Comparison of ENCODE assay signal across 22 cellular contexts in the genomic region with DNA sequence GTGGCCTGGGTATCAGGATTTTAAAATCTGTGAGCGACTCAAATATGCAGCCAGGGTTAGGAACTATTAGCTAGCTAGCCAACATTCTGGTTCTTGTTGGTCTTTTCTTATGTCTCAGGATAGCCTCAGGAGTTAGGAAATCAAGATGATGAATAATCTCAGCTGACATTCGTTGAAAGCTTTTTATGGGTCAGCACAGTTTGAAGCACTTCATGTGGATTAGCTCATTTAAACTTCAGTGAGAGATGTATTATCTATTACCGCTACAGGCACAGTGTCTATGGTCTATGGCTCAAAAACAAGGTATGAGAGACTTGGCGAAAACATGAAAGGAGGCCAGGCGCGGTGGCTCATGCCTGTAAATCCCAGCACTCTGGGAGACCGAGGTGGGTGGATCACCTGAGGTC.
DNase-seq lines count a peak whose midpoint lies in the region; ATAC-seq and TF ChIP-seq lines count a peak whose summit lies in the region.
"Had no signal": no experiment of that assay in that cellular context is flagged by ENCODE, and none has a peak within 500 bp of the region (broad histone marks: within the 10 kb centered on the region; RNA-seq: fewer than 3 reads in every experiment).

No MANE protein-coding gene starts in this region.

- TF ChIP-seq CTCF in HFFc6 (IDR thresholded peaks at IDR 0.05): no peak
- TF ChIP-seq CTCF in mammary epithelial cell (conservative IDR thresholded peaks at IDR 0.05 in 1 of 2, IDR thresholded peaks at IDR 0.05 in 1 of 2; ENCODE audit: extremely low read depth in 1 of 2, insufficient read depth in 1 of 2, low read depth in 1 of 2, low read length in 2 of 2): no peak

- H2AFZ ChIP-seq in mammary epithelial cell (ENCODE audit: low read depth, low read length): no peak overlapping the region

- no peaks in the 10 kb centered on the region for H3K36me3 ChIP-seq in mammary epithelial cell (ENCODE audit: insufficient read depth, low read length)
- H3K36me3 ChIP-seq: esophagus muscularis mucosa, upper lobe of left lung had no signal

- no peaks in the 10 kb centered on the region for H4K20me1 ChIP-seq in mammary epithelial cell (ENCODE audit: insufficient read depth, low read length)

- H3K4me1 Mint-ChIP-seq in HFFc6 (ENCODE audit: low read depth): peaks cover 35% of the 10 kb centered on the region

- DNase-seq in AG08395 (ENCODE audit: low spot score) (peak; percentile 60), HFFc6 (peak; percentile 74), mammary epithelial cell (peak; percentile 69), islet precursor cell (peak; percentile 62), right cardiac atrium (no peak), NCI-H2196 treated with DMSO at 0.1 percent for 48 hours (lab: John Stamatoyannopoulos, UW; ENCODE audit: unreplicated experiment) (no peak), SIG-M5 treated with dmso at 0.1 percent for 504 hours (lab: John Stamatoyannopoulos, UW; ENCODE audit: unreplicated experiment) (no peak)
- DNase-seq in activated naive CD4-positive, alpha-beta T cell treated with anti-CD3 and anti-CD28 coated beads, Interleukin-2, amount 50 U/mL, for 16 hours: no peak
- DNase-seq: activated CD8-positive, alpha-beta T cell treated with anti-CD3 and anti-CD28 coated beads, Interleukin-2, amount 10 ng/mL, durations not matched to agents 7 days and 5 days; amygdala; GOT3; Kasumi-1; NCI-H1436 treated with DMSO at 0.1 percent for 48 hours; NCI-H2227 treated with DMSO at 0.1 percent for 48 hours; nucleus accumbens; Right ventricle myocardium superior; upper lobe of left lung had no signal

- dilution Hi-C loops in mammary epithelial cell (cut with HindIII; ENCODE audit: low sequenced_read_pairs): loop anchor here (25.0 kb wide), 1 partner anchor 420 kb away; no protein-coding TSS in a partner anchor

- 91% methylated on average over 7 of the region's 7 CpGs for WGBS in mammary epithelial cell (ENCODE audit: low coverage, missing lambda C conversion rate)
- WGBS in right cardiac atrium: 96% methylated on average over 7 of the region's 7 CpGs

- no peak overlapping the region for H3K9ac ChIP-seq in mammary epithelial cell (ENCODE audit: insufficient read depth, low read length)

- H3K9me3 Mint-ChIP-seq in HFFc6: no peaks in the 10 kb centered on the region
- H3K9me3 Mint-ChIP-seq: activated T-helper 1 cell treated with anti-CD3 and anti-CD28 coated beads, Interleukin-12 subunit alpha, Interleukin-12 subunit beta, Interleukin-2, Interleukin-4 antibody, amounts not matched to agents 30 ng/mL and 10 ng/mL and 1 ng/mL, durations not matched to agents 14 hours and 24 hours and 36 hours; dendritic cell treated with granulocyte-macrophage colony-stimulating factor and Interleukin-4, amounts not matched to agents 40 ng/mL and 50 ng/mL, for 4 days had no signal

- H3K4me3 Mint-ChIP-seq in HFFc6: no peak overlapping the region
- H3K4me3 Mint-ChIP-seq: activated CD8-positive, alpha-beta T cell treated with anti-CD3 and anti-CD28 coated beads, Interleukin-2, amount 10 ng/mL, durations not matched to agents 7 days and 5 days; activated T-helper 1 cell treated with anti-CD3 and anti-CD28 coated beads, Interleukin-12 subunit alpha, Interleukin-12 subunit beta, Interleukin-2, Interleukin-4 antibody, amounts not matched to agents 30 ng/mL and 10 ng/mL and 1 ng/mL, durations not matched to agents 14 hours and 24 hours and 36 hours; dendritic cell treated with granulocyte-macrophage colony-stimulating factor and Interleukin-4, amounts not matched to agents 40 ng/mL and 50 ng/mL, for 4 days; WTC11 had no signal

- no peaks in the 10 kb centered on the region for H3K9me3 ChIP-seq in mammary epithelial cell (replicated peaks; ENCODE audit: insufficient read depth, low read length)
- no peaks in the 10 kb centered on the region for H3K9me3 ChIP-seq in right cardiac atrium (ENCODE audit: control insufficient read depth, low read length)
- H3K9me3 ChIP-seq: esophagus muscularis mucosa, upper lobe of left lung had no signal

- H3K4me2 ChIP-seq in mammary epithelial cell (ENCODE audit: insufficient read depth, low read depth, low read length): no peak overlapping the region

- H3K27ac ChIP-seq in mammary epithelial cell (ENCODE audit: insufficient read depth, low read depth, low read length) (no peak overlapping the region), right cardiac atrium (ENCODE audit: low read length) (no peak overlapping the region)
- H3K27ac ChIP-seq: esophagus muscularis mucosa, upper lobe of left lung had no signal

- in situ Hi-C loops in mammary epithelial cell (cut with MboI; ENCODE audit: low sequenced_read_pairs in 2 of 2): loop anchor here (25.0 kb wide), 3 partner anchors 420 to 695 kb away; no protein-coding TSS in a partner anchor

- H3K27ac Mint-ChIP-seq in HFFc6: no peak overlapping the region
- H3K27ac Mint-ChIP-seq: activated CD8-positive, alpha-beta T cell treated with anti-CD3 and anti-CD28 coated beads, Interleukin-2, amount 10 ng/mL, durations not matched to agents 7 days and 5 days; activated T-helper 1 cell treated with anti-CD3 and anti-CD28 coated beads, Interleukin-12 subunit alpha, Interleukin-12 subunit beta, Interleukin-2, Interleukin-4 antibody, amounts not matched to agents 30 ng/mL and 10 ng/mL and 1 ng/mL, durations not matched to agents 14 hours and 24 hours and 36 hours; dendritic cell treated with granulocyte-macrophage colony-stimulating factor and Interleukin-4, amounts not matched to agents 40 ng/mL and 50 ng/mL, for 4 days; WTC11 had no signal

- no TSS peak for BruUV-seq in mammary epithelial cell (replicated peaks; lab: Mats Ljungman, UMichigan)

- CTCF ChIA-PET in mammary epithelial cell (lab: Charles Lee; ENCODE audit: low non-redundant PET): interaction anchor here (0.6 kb wide), 1 partner anchor 318 kb away, joined by 3 read pairs; no protein-coding TSS in a partner anchor

- peaks cover 6% of the 10 kb centered on the region for H3K27me3 ChIP-seq in mammary epithelial cell (ENCODE audit: insufficient read depth, low read length)
- H3K27me3 ChIP-seq in right cardiac atrium (ENCODE audit: control insufficient read depth, insufficient read depth): no peaks in the 10 kb centered on the region
- H3K27me3 ChIP-seq: esophagus muscularis mucosa, upper lobe of left lung had no signal

- intact Hi-C loops in mammary epithelial cell (cut with micrococcal nuclease) (loop anchor here (2.0 to 10.0 kb wide), 5 partner anchors 41 to 617 kb away; partner anchors contain the start of gene THRB), right cardiac atrium (cut with DNase I) (loop anchor here in 3 of 4 donors (5.0 to 10.0 kb wide), 3 partner anchors 677 to 687 kb away; no protein-coding TSS in a partner anchor)

- no peaks in the 10 kb centered on the region for H3K36me3 Mint-ChIP-seq in HFFc6 (ENCODE audit: low read depth)
- H3K36me3 Mint-ChIP-seq: WTC11 had no signal

- ATAC-seq in right cardiac atrium: no peak
- ATAC-seq: activated CD8-positive, alpha-beta T cell treated with anti-CD3 and anti-CD28 coated beads, Interleukin-2, amount 10 ng/mL, durations not matched to agents 7 days and 5 days; left lobe of liver; WTC11 had no signal

- no peak overlapping the region for H3K4me3 ChIP-seq in mammary epithelial cell (replicated peaks in 1 of 3; ENCODE audit: insufficient read depth in 1 of 3, low read depth in 2 of 3, low read length in 3 of 3)
- H3K4me3 ChIP-seq in right cardiac atrium (ENCODE audit: low read length): no peak overlapping the region
- H3K4me3 ChIP-seq: esophagus muscularis mucosa, upper lobe of left lung had no signal

- peaks cover 6% of the 10 kb centered on the region for H3K27me3 Mint-ChIP-seq in HFFc6 (ENCODE audit: insufficient read depth)

- H3K4me1 ChIP-seq in mammary epithelial cell (ENCODE audit: insufficient read depth, low read length): peaks cover 38% of the 10 kb centered on the region
- no peaks in the 10 kb centered on the region for H3K4me1 ChIP-seq in right cardiac atrium (ENCODE audit: control insufficient read depth, insufficient read depth, low read length)

- no peaks in the 10 kb centered on the region for H3K79me2 ChIP-seq in mammary epithelial cell (ENCODE audit: insufficient read depth, low read length)

Comparison
In these comparisons a context has a peak if more than half of its experiments do, and no peak if none do; other contexts are left out.
1. DNase-seq: peak in AG08395 (single experiment), HFFc6 (single experiment), mammary epithelial cell (single experiment) and islet precursor cell (single experiment); none in activated naive CD4-positive, alpha-beta T cell treated with anti-CD3 and anti-CD28 coated beads, Interleukin-2, amount 50 U/mL, for 16 hours (single experiment), right cardiac atrium (0 of 3), NCI-H2196 treated with DMSO at 0.1 percent for 48 hours (single experiment) and SIG-M5 treated with dmso at 0.1 percent for 504 hours (single experiment).